17 cellular contexts compared by ENCODE assay signal in genomic region chr1:228411121-228411520, GRCh38. TPM values are rescaled to one million over a fixed set of nuclear protein-coding genes. Genes with fewer than 3 reads are reported as not detected.
A peak's percentile ranks its signal among the peaks of the same experiment; 100 is the strongest.
DNase-seq lines count a peak whose midpoint lies in the region; ATAC-seq and TF ChIP-seq lines count a peak whose summit lies in the region.
"Had no signal": no experiment of that assay in that cellular context is flagged by ENCODE, and none has a peak within 500 bp of the region (broad histone marks: within the 10 kb centered on the region; RNA-seq: fewer than 3 reads in every experiment).

No MANE protein-coding gene starts in this region.

- H3K27me3 Mint-ChIP-seq in activated naive CD8-positive, alpha-beta T cell treated with anti-CD3 and anti-CD28 coated beads for 36 hours, result peaks cover 5% of the 10 kb centered on the region
- peaks cover 10% of the 10 kb centered on the region for H3K27me3 Mint-ChIP-seq in activated naive CD8-positive, alpha-beta T cell treated with anti-CD3 and anti-CD28 coated beads, Interleukin-2, amount 50 U/mL, for 24 hours
- H3K27me3 Mint-ChIP-seq in T-helper 17 cell, result peaks cover 10% of the 10 kb centered on the region
- no peaks in the 10 kb centered on the region for H3K27me3 Mint-ChIP-seq in chondrocyte (ENCODE audit: low read depth)

- H3K36me3 Mint-ChIP-seq in activated naive CD8-positive, alpha-beta T cell treated with anti-CD3 and anti-CD28 coated beads for 36 hours, result no peaks in the 10 kb centered on the region
- H3K36me3 Mint-ChIP-seq in activated naive CD8-positive, alpha-beta T cell treated with anti-CD3 and anti-CD28 coated beads, Interleukin-2, amount 50 U/mL, for 24 hours (ENCODE audit: low read depth), result no peaks in the 10 kb centered on the region
- H3K36me3 Mint-ChIP-seq in T-helper 17 cell (ENCODE audit: low read depth), result no peaks in the 10 kb centered on the region
- peaks cover 3% of the 10 kb centered on the region for H3K36me3 Mint-ChIP-seq in chondrocyte (ENCODE audit: low read depth)
- H3K36me3 Mint-ChIP-seq: CD4-positive, CD25-positive, alpha-beta regulatory T cell; CD8-positive, alpha-beta T cell had no signal

- peak overlapping the region; percentile 16 for H3K27ac Mint-ChIP-seq in activated naive CD8-positive, alpha-beta T cell treated with anti-CD3 and anti-CD28 coated beads for 36 hours
- H3K27ac Mint-ChIP-seq in activated naive CD8-positive, alpha-beta T cell treated with anti-CD3 and anti-CD28 coated beads, Interleukin-2, amount 50 U/mL, for 24 hours, result no peak overlapping the region
- peak overlapping the region; percentile 72 for H3K27ac Mint-ChIP-seq in T-helper 17 cell
- H3K27ac Mint-ChIP-seq in chondrocyte (ENCODE audit: unreplicated experiment), result no peak overlapping the region
- H3K27ac Mint-ChIP-seq: B cell; CD8-positive, alpha-beta T cell had no signal

- no peak for ATAC-seq in activated naive CD8-positive, alpha-beta T cell treated with anti-CD3 and anti-CD28 coated beads, Interleukin-2, amount 50 U/mL, for 24 hours
- ATAC-seq in T-helper 17 cell (no peak), HG02798 (IDR thresholded peaks at IDR 0.05; ENCODE audit: poor library complexity, unreplicated experiment) (no peak)
- ATAC-seq: CD8-positive, alpha-beta T cell had no signal

- H3K4me3 Mint-ChIP-seq in activated naive CD8-positive, alpha-beta T cell treated with anti-CD3 and anti-CD28 coated beads for 36 hours, result no peak overlapping the region
- no peak overlapping the region for H3K4me3 Mint-ChIP-seq in activated naive CD8-positive, alpha-beta T cell treated with anti-CD3 and anti-CD28 coated beads, Interleukin-2, amount 50 U/mL, for 24 hours
- no peak overlapping the region for H3K4me3 Mint-ChIP-seq in T-helper 17 cell
- no peak overlapping the region for H3K4me3 Mint-ChIP-seq in chondrocyte (ENCODE audit: unreplicated experiment)
- H3K4me3 Mint-ChIP-seq: B cell; CD8-positive, alpha-beta T cell had no signal

- intact Hi-C loops in posterior vena cava (cut with DNase I), result no loop called here

- TF ChIP-seq CTCF in chondrocyte (IDR thresholded peaks at IDR 0.05), result no peak

- DNase-seq in activated naive CD8-positive, alpha-beta T cell treated with anti-CD3 and anti-CD28 coated beads for 36 hours, result no peak
- DNase-seq in activated naive CD8-positive, alpha-beta T cell treated with anti-CD3 and anti-CD28 coated beads, Interleukin-2, amount 50 U/mL, for 24 hours, result no peak
- no peak for DNase-seq in T-helper 17 cell
- peak; percentile 46 for DNase-seq in chondrocyte (ENCODE audit: low spot score)
- peak; percentile 60 for DNase-seq in posterior vena cava (ENCODE audit: low spot score)
- DNase-seq in NCI-H446 (lab: John Stamatoyannopoulos, UW), result no peak
- no peak for DNase-seq in NCI-H774 (lab: John Stamatoyannopoulos, UW)
- DNase-seq: Caco-2; CD4-positive, CD25-positive, alpha-beta regulatory T cell; CD8-positive, alpha-beta T cell; DMS153; DND-41; GM23248; HCEC 1CT had no signal

- no peaks in the 10 kb centered on the region for H3K9me3 Mint-ChIP-seq in activated naive CD8-positive, alpha-beta T cell treated with anti-CD3 and anti-CD28 coated beads for 36 hours
- H3K9me3 Mint-ChIP-seq in activated naive CD8-positive, alpha-beta T cell treated with anti-CD3 and anti-CD28 coated beads, Interleukin-2, amount 50 U/mL, for 24 hours, result no peaks in the 10 kb centered on the region
- H3K9me3 Mint-ChIP-seq in chondrocyte (ENCODE audit: low read depth), result no peaks in the 10 kb centered on the region
- H3K9me3 Mint-ChIP-seq: CD4-positive, CD25-positive, alpha-beta regulatory T cell; CD8-positive, alpha-beta T cell had no signal

- H3K9me3 ChIP-seq in T-helper 17 cell (ENCODE audit: control insufficient read depth, low read length, poor library complexity, severe bottlenecking), result no peaks in the 10 kb centered on the region
- H3K9me3 ChIP-seq: BLaER1, Caco-2 had no signal

- H3K4me1 Mint-ChIP-seq in activated naive CD8-positive, alpha-beta T cell treated with anti-CD3 and anti-CD28 coated beads for 36 hours, result peaks cover 17% of the 10 kb centered on the region
- H3K4me1 Mint-ChIP-seq in activated naive CD8-positive, alpha-beta T cell treated with anti-CD3 and anti-CD28 coated beads, Interleukin-2, amount 50 U/mL, for 24 hours, result peaks cover 10% of the 10 kb centered on the region
- H3K4me1 Mint-ChIP-seq in T-helper 17 cell, result peaks cover 13% of the 10 kb centered on the region
- peaks cover 19% of the 10 kb centered on the region for H3K4me1 Mint-ChIP-seq in chondrocyte (ENCODE audit: low read depth)

RNA-seq across cellular contexts. Expression of gene TRIM11, which starts 4.5 kb away (rescaled TPM):
- total RNA-seq in activated naive CD8-positive, alpha-beta T cell treated with anti-CD3 and anti-CD28 coated beads for 36 hours, result 10 to 100 TPM; 32.7 to 36.1 TPM
- total RNA-seq in T-helper 17 cell (10 to 100 TPM; 35.5 to 52.5 TPM), chondrocyte (16.0 to 22.4 TPM (median 20.0 TPM) in 3 replicates), posterior vena cava (10 to 100 TPM; 12.7 to 13.3 TPM)

RNA-seq across cellular contexts. Expression of gene TRIM17, which starts 5.5 kb away (rescaled TPM):
- 1 to 10 TPM; 1.3 to 1.9 TPM for total RNA-seq in activated naive CD8-positive, alpha-beta T cell treated with anti-CD3 and anti-CD28 coated beads for 36 hours
- total RNA-seq in T-helper 17 cell, result 1 to 10 TPM in 1 of 2 donors, under 1 TPM in 1; 0.47 to 2.0 TPM
- 0.28 to 0.35 TPM in 2 of 3 replicates, not detected in the other for total RNA-seq in chondrocyte
- total RNA-seq in posterior vena cava, result 1 to 10 TPM in 1 of 2 donors, under 1 TPM in 1; 0.38 to 1.9 TPM
- total RNA-seq: B cell, GM23248 had no signal

Comparison
In these comparisons a context has a peak if more than half of its experiments do, and no peak if none do; other contexts are left out.
1. H3K27ac Mint-ChIP-seq: peak in activated naive CD8-positive, alpha-beta T cell treated with anti-CD3 and anti-CD28 coated beads for 36 hours (single experiment) and T-helper 17 cell (single experiment); none in activated naive CD8-positive, alpha-beta T cell treated with anti-CD3 and anti-CD28 coated beads, Interleukin-2, amount 50 U/mL, for 24 hours (single experiment) and chondrocyte (single experiment).
2. DNase-seq: peak in chondrocyte (single experiment) and posterior vena cava (single experiment); none in activated naive CD8-positive, alpha-beta T cell treated with anti-CD3 and anti-CD28 coated beads for 36 hours (single experiment), activated naive CD8-positive, alpha-beta T cell treated with anti-CD3 and anti-CD28 coated beads, Interleukin-2, amount 50 U/mL, for 24 hours (single experiment), T-helper 17 cell (0 of 3), NCI-H446 (0 of 2) and NCI-H774 (single experiment).